ENCODE assay signal across 9 cellular contexts in genomic region chr14:32259368-32260013, GRCh38. TPM values are rescaled to one million over a fixed set of nuclear protein-coding genes. Genes with fewer than 3 reads are reported as not detected.
DNase-seq lines count a peak whose midpoint lies in the region; ATAC-seq and TF ChIP-seq lines count a peak whose summit lies in the region.
"Had no signal": no experiment of that assay in that cellular context is flagged by ENCODE, and none has a peak within 500 bp of the region (broad histone marks: within the 10 kb centered on the region; RNA-seq: fewer than 3 reads in every experiment).

No MANE protein-coding gene starts in this region.

- TF ChIP-seq CTCF in nephron progenitor cell (IDR thresholded peaks at IDR 0.05): no peak
- no peak for TF ChIP-seq CTCF in gastrocnemius medialis (IDR thresholded peaks at IDR 0.05 in 4 of 5, conservative IDR thresholded peaks at IDR 0.05 in 1 of 5)

- H3K27me3 Mint-ChIP-seq in activated naive CD8-positive, alpha-beta T cell treated with anti-CD3 and anti-CD28 coated beads for 36 hours: no peaks in the 10 kb centered on the region
- peaks cover 4% of the 10 kb centered on the region for H3K27me3 Mint-ChIP-seq in nephron progenitor cell (ENCODE audit: low read depth, poor library complexity)

- H3K4me1 Mint-ChIP-seq in activated naive CD8-positive, alpha-beta T cell treated with anti-CD3 and anti-CD28 coated beads for 36 hours: peaks cover 17% of the 10 kb centered on the region
- H3K4me1 Mint-ChIP-seq in nephron progenitor cell: peaks cover 19% of the 10 kb centered on the region

- H3K4me1 ChIP-seq in gastrocnemius medialis: peaks cover 7 to 19% of the 10 kb centered on the region in 2 donors

- intact Hi-C loops in gastrocnemius medialis (cut with DNase I; ENCODE audit: low total_unique reads): loop anchor here (5.0 kb wide), 2 partner anchors 253 to 298 kb away; no protein-coding TSS in a partner anchor

- no peaks in the 10 kb centered on the region for H3K27me3 ChIP-seq in gastrocnemius medialis

- H3K36me3 ChIP-seq in gastrocnemius medialis: no peaks in the 10 kb centered on the region

- DNase-seq in NCI-H510A treated with DMSO at 0.1 percent for 48 hours (lab: John Stamatoyannopoulos, UW) (peak; percentile 41), NCI-H510A (lab: John Stamatoyannopoulos, UW) (no peak), nephron progenitor cell (no peak), gastrocnemius medialis (no peak), UCSD-AML1 (lab: John Stamatoyannopoulos, UW; ENCODE audit: unreplicated experiment) (no peak)
- peak; percentile 22 for DNase-seq in activated naive CD8-positive, alpha-beta T cell treated with anti-CD3 and anti-CD28 coated beads for 36 hours

- ATAC-seq in GM21576 (IDR thresholded peaks at IDR 0.05; ENCODE audit: unreplicated experiment) (peak; percentile 70), HG03571 (IDR thresholded peaks at IDR 0.05; ENCODE audit: unreplicated experiment) (peak; percentile 81), gastrocnemius medialis (no peak)

- H3K27ac Mint-ChIP-seq in activated naive CD8-positive, alpha-beta T cell treated with anti-CD3 and anti-CD28 coated beads for 36 hours: peak overlapping the region; percentile 59
- H3K27ac Mint-ChIP-seq in nephron progenitor cell: peak overlapping the region; percentile 3

- H3K9me3 ChIP-seq in gastrocnemius medialis: no peaks in the 10 kb centered on the region

- peak overlapping the region; percentile 40 for H3K4me3 Mint-ChIP-seq in activated naive CD8-positive, alpha-beta T cell treated with anti-CD3 and anti-CD28 coated beads for 36 hours
- no peak overlapping the region for H3K4me3 Mint-ChIP-seq in nephron progenitor cell

- H3K4me3 ChIP-seq in gastrocnemius medialis: no peak overlapping the region

- peaks cover 9% of the 10 kb centered on the region for H3K9me3 Mint-ChIP-seq in activated naive CD8-positive, alpha-beta T cell treated with anti-CD3 and anti-CD28 coated beads for 36 hours
- H3K9me3 Mint-ChIP-seq in nephron progenitor cell: peaks cover 32% of the 10 kb centered on the region

- no peak overlapping the region for H3K27ac ChIP-seq in gastrocnemius medialis
- H3K27ac ChIP-seq: C4-2B had no signal

- no peak for TF ChIP-seq POLR2A in gastrocnemius medialis (IDR thresholded peaks at IDR 0.05)

- in situ Hi-C loops in gastrocnemius medialis (cut with MboI; ENCODE audit: low sequenced_read_pairs in 4 of 4): loop anchor here (5.0 to 25.0 kb wide), 7 partner anchors 195 to 747 kb away; no protein-coding TSS in a partner anchor

- H3K36me3 Mint-ChIP-seq in activated naive CD8-positive, alpha-beta T cell treated with anti-CD3 and anti-CD28 coated beads for 36 hours: peaks cover 8% of the 10 kb centered on the region
- H3K36me3 Mint-ChIP-seq in nephron progenitor cell (ENCODE audit: low read depth): peaks cover 11% of the 10 kb centered on the region

RNA-seq across cellular contexts. Expression of gene RNU6-8, which starts 56.4 kb away (rescaled TPM):
- not detected for total RNA-seq in activated naive CD8-positive, alpha-beta T cell treated with anti-CD3 and anti-CD28 coated beads for 36 hours
- total RNA-seq in gastrocnemius medialis: not detected

RNA-seq across cellular contexts. Expression of gene RNU6-7, which starts 57.6 kb away (rescaled TPM):
- total RNA-seq in activated naive CD8-positive, alpha-beta T cell treated with anti-CD3 and anti-CD28 coated beads for 36 hours: not detected
- total RNA-seq in gastrocnemius medialis: not detected

Comparison
In these comparisons a context has a peak if more than half of its experiments do, and no peak if none do; other contexts are left out.
1. DNase-seq: peak in NCI-H510A treated with DMSO at 0.1 percent for 48 hours (single experiment) and activated naive CD8-positive, alpha-beta T cell treated with anti-CD3 and anti-CD28 coated beads for 36 hours (single experiment); none in NCI-H510A (single experiment), nephron progenitor cell (single experiment), gastrocnemius medialis (0 of 2) and UCSD-AML1 (single experiment).
2. ATAC-seq: peak in GM21576 (single experiment) and HG03571 (single experiment); none in gastrocnemius medialis (0 of 2).